In genomic region chr20:63117661-63118302, GRCh38 we compare ENCODE assay signal across 19 cellular contexts.
"Had no signal": no experiment of that assay in that cellular context is flagged by ENCODE, and none has a peak within 500 bp of the region (broad histone marks: within the 10 kb centered on the region; RNA-seq: fewer than 3 reads in every experiment).

No MANE protein-coding gene starts in this region.

- H3K9me3 Mint-ChIP-seq: activated naive CD8-positive, alpha-beta T cell treated with anti-CD3 and anti-CD28 coated beads for 36 hours had no signal

- H3K9me3 ChIP-seq: uterus had no signal

- DNase-seq: activated CD4-positive, alpha-beta T cell treated with anti-CD3 and anti-CD28 coated beads, Interleukin-2, amount 50 U/mL, for 1 hour; activated CD8-positive, alpha-beta memory T cell treated with anti-CD3 and anti-CD28 coated beads for 24 hours; activated CD8-positive, alpha-beta memory T cell treated with anti-CD3 and anti-CD28 coated beads, Interleukin-2, amount 50 U/mL, for 48 hours; activated gamma-delta T cell treated with Interleukin-2 at 50 U/mL for 16 hours; activated naive CD8-positive, alpha-beta T cell treated with anti-CD3 and anti-CD28 coated beads for 36 hours; activated T-cell treated with anti-CD3 and anti-CD28 coated beads, Interleukin-2, amount 50 U/mL, for 48 hours; amniotic stem cell; caudate nucleus; foreskin fibroblast; hippocampal formation; naive B cell; nucleus accumbens; retina; stimulated activated naive CD8-positive, alpha-beta T cell treated with anti-CD3 and anti-CD28 coated beads, Interleukin-15, Interleukin-2, amounts not matched to agents 100 U/mL and 50 U/mL, for 24 hours; tibial artery; uterus had no signal

- H3K4me1 Mint-ChIP-seq: activated naive CD8-positive, alpha-beta T cell treated with anti-CD3 and anti-CD28 coated beads for 36 hours; naive B cell had no signal

- H3K36me3 ChIP-seq: tibial artery, uterus had no signal

- H3K4me3 Mint-ChIP-seq: activated naive CD8-positive, alpha-beta T cell treated with anti-CD3 and anti-CD28 coated beads for 36 hours had no signal

- H3K4me3 ChIP-seq: dorsolateral prefrontal cortex, tibial artery, uterus had no signal

- H3K4me1 ChIP-seq: tibial artery, uterus had no signal

- H3K27ac ChIP-seq: dorsolateral prefrontal cortex, tibial artery, uterus had no signal

- H3K36me3 Mint-ChIP-seq: activated naive CD8-positive, alpha-beta T cell treated with anti-CD3 and anti-CD28 coated beads for 36 hours; naive B cell had no signal

- ATAC-seq: activated CD4-positive, CD25-positive, alpha-beta regulatory T cell treated with anti-CD3 and anti-CD28 coated beads, Interleukin-2, amount 50 U/mL, for 24 hours; left lobe of liver; stimulated activated naive CD8-positive, alpha-beta T cell treated with anti-CD3 and anti-CD28 coated beads, Interleukin-15, Interleukin-2, amounts not matched to agents 100 U/mL and 50 U/mL, for 24 hours had no signal

- H3K27ac Mint-ChIP-seq: activated naive CD8-positive, alpha-beta T cell treated with anti-CD3 and anti-CD28 coated beads for 36 hours; naive B cell had no signal

- H3K27me3 ChIP-seq: uterus had no signal
